ENCODE assay signal across 17 cellular contexts in genomic region chr10:43111101-43111500, GRCh38.
"Had no signal": no experiment of that assay in that cellular context is flagged by ENCODE, and none has a peak within 500 bp of the region (broad histone marks: within the 10 kb centered on the region; RNA-seq: fewer than 3 reads in every experiment).

No MANE protein-coding gene starts in this region.

- H3K36me3 ChIP-seq: breast epithelium, left lung, pancreas, stomach, suprapubic skin, tibial nerve had no signal

- H3K27ac ChIP-seq: breast epithelium, left lung, pancreas, suprapubic skin, tibial nerve had no signal

- H3K9me3 ChIP-seq: breast epithelium, left lung, pancreas, stomach, suprapubic skin, tibial nerve had no signal

- H3K4me1 ChIP-seq: breast epithelium, pancreas, tibial nerve had no signal

- DNase-seq: activated CD4-positive, alpha-beta T cell treated with anti-CD3 and anti-CD28 coated beads, Interleukin-2, amount 50 U/mL, for 48 hours; activated CD8-positive, alpha-beta memory T cell treated with anti-CD3 and anti-CD28 coated beads, Interleukin-2, amount 50 U/mL, for 48 hours; activated naive CD4-positive, alpha-beta T cell treated with Interleukin-2 at 50 U/mL for 16 hours; activated naive CD8-positive, alpha-beta T cell treated with anti-CD3 and anti-CD28 coated beads, Interleukin-2, amount 10 ng/mL, durations not matched to agents 7 days and 5 days; activated T-cell treated with anti-CD3 and anti-CD28 coated beads, Interleukin-2, amount 50 U/mL, for 48 hours; amniotic stem cell; cortex of kidney; midbrain; small intestine; stimulated activated CD4-positive, alpha-beta T cell treated with anti-CD3 and anti-CD28 coated beads, Interleukin-2, amount 100 ng/mL, for 24 hours; stomach; T1000 had no signal

- FAIRE-seq: pancreas, small intestine had no signal

- H3K4me3 ChIP-seq: breast epithelium, left lung, pancreas, stomach, suprapubic skin, tibial nerve had no signal

- H3K27me3 ChIP-seq: breast epithelium, left lung, pancreas, stomach, suprapubic skin, tibial nerve had no signal
